8 cellular contexts compared by ENCODE assay signal in the genomic region with DNA sequence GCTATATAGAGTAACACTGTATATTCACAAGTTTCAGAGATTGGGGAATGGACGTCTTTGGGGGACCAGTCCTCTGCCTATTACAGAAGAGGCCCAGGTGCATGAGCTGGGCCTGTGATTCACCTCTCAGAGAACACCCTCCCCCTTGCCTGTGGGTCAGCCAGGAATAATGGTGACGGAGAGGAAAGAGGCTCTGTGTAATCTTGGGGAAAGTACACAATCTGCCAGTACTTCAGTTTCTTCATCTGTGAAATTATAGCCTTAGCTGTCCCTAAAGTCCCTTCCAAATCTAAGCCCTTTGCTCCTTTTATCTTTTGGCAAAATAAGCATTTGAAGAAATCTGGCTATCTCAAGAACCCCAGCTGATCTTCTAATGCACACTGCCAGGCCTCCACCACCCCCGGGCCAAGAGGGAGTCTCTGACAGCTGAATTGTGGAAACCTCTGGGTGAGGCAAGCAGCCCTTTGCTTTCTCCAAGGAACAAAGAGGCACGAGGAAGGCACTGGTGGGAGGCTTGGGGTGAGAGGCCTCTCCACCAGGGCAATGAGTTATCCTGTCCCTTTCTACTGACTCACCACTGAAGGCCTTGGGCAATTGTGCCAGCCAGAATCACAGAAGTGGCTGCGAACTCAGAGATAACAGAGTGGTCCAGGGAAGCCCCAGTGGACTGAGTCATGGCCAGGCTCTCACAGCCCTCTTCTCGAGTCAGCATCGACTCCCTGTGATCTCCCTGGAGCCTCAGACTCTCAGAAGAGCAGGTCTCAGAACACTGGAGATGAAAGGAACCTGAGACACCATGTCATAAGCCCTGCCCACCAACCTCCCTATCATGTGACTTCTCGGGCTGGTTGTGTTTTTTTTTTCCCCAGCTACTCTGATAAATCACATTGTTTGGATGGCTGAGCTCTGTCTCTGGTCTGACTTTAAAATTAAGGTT. TPM values are rescaled to one million over a fixed set of nuclear protein-coding genes. Genes with fewer than 3 reads are reported as not detected.
DNase-seq lines count a peak whose midpoint lies in the region; ATAC-seq and TF ChIP-seq lines count a peak whose summit lies in the region.

No MANE protein-coding gene starts in this region.

- 0 out of 2 replicates have a peak overlapping the region, but pooled peaks have one; percentile 29 for H2AFZ ChIP-seq in PC-3 (ENCODE audit: low read length)

- H3K36me3 ChIP-seq in BLaER1 (no peaks in the 10 kb centered on the region), PC-3 (ENCODE audit: low read depth, low read length) (no peaks in the 10 kb centered on the region), heart right ventricle (no peaks in the 10 kb centered on the region), spleen (no peaks in the 10 kb centered on the region)

- H3F3A ChIP-seq in PC-3 (ENCODE audit: low read length, unreplicated experiment), result peaks cover 15% of the 10 kb centered on the region

- no peaks in the 10 kb centered on the region for H3K79me2 ChIP-seq in PC-3 (ENCODE audit: low read length)

- CTCF ChIA-PET in PC-3 (lab: Charles Lee), result interaction anchor here (0.6 kb wide), 1 partner anchor 1080 kb away, joined by 3 read pairs; no protein-coding TSS in a partner anchor

- H3K9me3 ChIP-seq in BLaER1 (no peaks in the 10 kb centered on the region), PC-3 (ENCODE audit: low read length) (no peaks in the 10 kb centered on the region), heart right ventricle (no peaks in the 10 kb centered on the region), spleen (no peaks in the 10 kb centered on the region)

- intact Hi-C loops in PC-3 (cut with micrococcal nuclease), result no loop called here
- intact Hi-C loops in heart right ventricle (cut with DNase I), result loop anchor here in 1 of 10 donors (5.0 kb wide), 1 partner anchor 46 kb away; no protein-coding TSS in a partner anchor
- intact Hi-C loops in spleen (cut with DNase I; ENCODE audit: low total_unique reads), result no loop called here

- WGBS in heart right ventricle, 2 donors, result 45 to 47% methylated on average over 8 of the region's 8 CpGs
- 55 to 74% (median 61%) methylated on average over 8 of the region's 8 CpGs for WGBS in spleen, 5 donors

- BruUV-seq in PC-3 (replicated peaks; lab: Mats Ljungman, UMichigan), result no TSS peak

- H3K9ac ChIP-seq in BLaER1 (peak overlapping the region; percentile 60; the same call in 1 of the 2 replicates), PC-3 (ENCODE audit: low read length) (peak overlapping the region; percentile 95)

- H3K27ac ChIP-seq in BLaER1 (peak overlapping the region; percentile 81), PC-3 (ENCODE audit: low read length) (peak overlapping the region; percentile 99), heart right ventricle (peak overlapping the region; percentile 40 to 90 (median 83)), spleen (peak overlapping the region; percentile 39 to 87 (median 72))

- H3K4me1 ChIP-seq in BLaER1 (peaks cover 45% of the 10 kb centered on the region), PC-3 (ENCODE audit: insufficient read depth, low read length) (peaks cover 92% of the 10 kb centered on the region), heart right ventricle (peaks cover 0 to 57% (median 37%) of the 10 kb centered on the region in 9 donors), spleen (peaks cover 12 to 53% (median 41%) of the 10 kb centered on the region in 6 donors)

- DNase-seq in H4 (ENCODE audit: low spot score) (peak; percentile 88), PC-3 (peak; percentile 85), heart right ventricle (peak in 1 of 2 donors; percentile 48), spleen (no peak), NCI-H2081 (lab: John Stamatoyannopoulos, UW) (no peak), NOMO-1 treated with dmso at 0.1 percent for 144 hours (lab: John Stamatoyannopoulos, UW; ENCODE audit: unreplicated experiment) (no peak)
- peak; percentile 87 for DNase-seq in activated effector memory CD4-positive, alpha-beta T cell treated with anti-CD3 and anti-CD28 coated beads, Interleukin-2, amount 50 U/mL, for 16 hours

- H3K4me3 ChIP-seq in BLaER1 (peak overlapping the region; percentile 35; the same call in 1 of the 2 replicates), PC-3 (ENCODE audit: low read length) (no peak overlapping the region), heart right ventricle (no peak overlapping the region), spleen (no peak overlapping the region)

- POLR2A ChIA-PET in PC-3 (lab: Charles Lee; ENCODE audit: unreplicated experiment), result interaction anchor here (1.9 kb wide), 1 partner anchor 40 kb away, joined by 20 read pairs; no protein-coding TSS in a partner anchor

- ATAC-seq in PC-3, result peak; percentile 6; the same call in 1 of the 2 replicates
- peak; percentile 17 to 81 (median 45) for ATAC-seq in heart right ventricle

- no peak for TF ChIP-seq CTCF in PC-3 (conservative IDR thresholded peaks at IDR 0.05; ENCODE audit: low read depth, low read length)
- TF ChIP-seq CTCF in heart right ventricle (IDR thresholded peaks at IDR 0.05), result no peak
- no peak for TF ChIP-seq CTCF in spleen (IDR thresholded peaks at IDR 0.05 in 8 of 11, conservative IDR thresholded peaks at IDR 0.05 in 3 of 11)

- no peaks in the 10 kb centered on the region for H4K20me1 ChIP-seq in BLaER1
- H4K20me1 ChIP-seq in PC-3 (ENCODE audit: low read length), result no peaks in the 10 kb centered on the region

- no peaks in the 10 kb centered on the region for H3K9me2 ChIP-seq in PC-3 (replicated peaks; ENCODE audit: low read length)

- TF ChIP-seq POLR2A in spleen (IDR thresholded peaks at IDR 0.05), result no peak

- no peaks in the 10 kb centered on the region for H3K27me3 ChIP-seq in BLaER1
- no peaks in the 10 kb centered on the region for H3K27me3 ChIP-seq in PC-3 (ENCODE audit: low read length)
- H3K27me3 ChIP-seq in heart right ventricle, result no peaks in the 10 kb centered on the region
- H3K27me3 ChIP-seq in spleen (replicated peaks in 1 of 7), result no peaks in the 10 kb centered on the region

- H3K4me2 ChIP-seq in BLaER1, result peak overlapping the region; percentile 78
- H3K4me2 ChIP-seq in PC-3 (ENCODE audit: low read length), result peak overlapping the region; percentile 70

RNA-seq across cellular contexts. Expression of a gene that starts 31.8 kb away (rescaled TPM):
- 24.3 and 30.6 TPM in 2 replicates for total RNA-seq in H4 (2014; rRNA removed; shearing (Covaris generic))
- 172 and 231 TPM in 2 replicates for total RNA-seq in PC-3 (2014; rRNA removed)
- total RNA-seq in heart right ventricle, result 10 to 100 TPM; 19.1 to 52.5 (median 24.7) TPM
- 10 to 100 TPM; 23.7 to 77.3 TPM for polyA plus RNA-seq in heart right ventricle
- 100 to 1,000 TPM; 187 to 405 (median 247) TPM for total RNA-seq in spleen
- 100 to 1,000 TPM in 2 of 3 donors, 10 to 100 TPM in 1; 76.9 to 168 (median 115) TPM for polyA plus RNA-seq in spleen

Comparison
In these comparisons a context has a peak if more than half of its experiments do, and no peak if none do; other contexts are left out.
1. DNase-seq: peak in H4 (single experiment), PC-3 (single experiment) and activated effector memory CD4-positive, alpha-beta T cell treated with anti-CD3 and anti-CD28 coated beads, Interleukin-2, amount 50 U/mL, for 16 hours (single experiment); none in spleen (single experiment), NCI-H2081 (0 of 2) and NOMO-1 treated with dmso at 0.1 percent for 144 hours (single experiment).
2. Peak in every context shown above with its lines, with median percentiles within 50 percentile points of each other: H3K27ac ChIP-seq.